ENCODE assay signal across 8 cellular contexts in the genomic region with DNA sequence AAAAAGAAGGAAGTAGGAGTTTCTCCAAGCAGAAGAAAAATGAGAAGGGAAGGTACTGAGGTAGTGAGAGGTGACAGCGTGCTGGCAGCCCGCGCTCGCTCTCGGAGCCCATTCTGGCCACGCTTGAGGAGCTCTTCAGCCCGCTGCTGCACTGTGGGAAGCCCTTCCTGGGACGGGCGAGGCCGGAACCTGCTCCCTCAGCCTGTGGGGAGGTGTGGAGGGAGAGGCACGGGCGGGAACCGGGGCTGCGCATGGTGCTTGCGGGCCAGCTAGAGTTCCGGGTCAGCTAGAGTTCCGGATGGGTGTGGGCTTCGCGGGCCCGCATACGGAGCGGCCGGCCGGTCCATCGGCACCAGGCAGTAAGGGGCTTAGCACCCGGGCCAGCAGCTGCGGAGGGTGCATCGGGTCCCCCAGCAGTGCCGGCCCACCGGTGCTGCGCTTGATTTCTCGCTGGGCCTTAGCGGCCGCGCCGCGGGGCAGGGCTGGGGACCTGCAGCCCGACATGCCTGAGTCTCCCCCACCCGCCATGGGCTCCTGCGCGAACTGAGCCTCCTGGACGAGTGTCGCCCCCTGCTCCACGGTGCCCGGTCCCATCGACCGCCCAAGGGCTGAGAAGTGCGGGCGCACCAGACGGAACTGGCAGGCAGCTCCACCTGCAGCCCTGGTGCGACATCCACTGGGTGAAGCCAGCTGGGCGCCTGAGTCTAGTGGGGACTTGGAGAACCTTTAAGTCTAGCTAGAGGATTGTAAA. TPM values are rescaled to one million over a fixed set of nuclear protein-coding genes. Genes with fewer than 3 reads are reported as not detected.
DNase-seq lines count a peak whose midpoint lies in the region; ATAC-seq and TF ChIP-seq lines count a peak whose summit lies in the region.

No MANE protein-coding gene starts in this region.

- TF ChIP-seq CTCF in activated B cell treated with CpG ODN at 0.5 μM for 24 hours (IDR thresholded peaks at IDR 0.05) (no peak), heart left ventricle (IDR thresholded peaks at IDR 0.05) (no peak)

- peaks cover 0 to 12% (median 2%) of the 10 kb centered on the region in 12 donors for H3K4me1 ChIP-seq in heart left ventricle

- CTCF ChIA-PET in activated B cell treated with CpG ODN at 0.5 μM for 24 hours (lab: Charles Lee) = interaction anchor here (2.5 kb wide), 1 partner anchor 19 kb away, joined by 21 read pairs; no protein-coding TSS in a partner anchor

- intact Hi-C loops in activated B cell treated with CpG ODN at 0.5 μM for 24 hours (cut with micrococcal nuclease) = no loop called here
- intact Hi-C loops in heart left ventricle (cut with DNase I) = loop anchor here in 1 of 10 donors (10.0 kb wide), 1 partner anchor 287 kb away; no protein-coding TSS in a partner anchor

- H3K9me3 ChIP-seq in heart left ventricle = no peaks in the 10 kb centered on the region

- H3K4me3 ChIP-seq in heart left ventricle = peak overlapping the region in 11 of 12 donors; percentile 19 to 56 (median 35)

- TF ChIP-seq POLR2A in heart left ventricle (IDR thresholded peaks at IDR 0.05) = no peak

- peaks cover 0 to 54% (median 31%) of the 10 kb centered on the region in 9 donors for H3K27me3 ChIP-seq in heart left ventricle

- H3K27me3 Mint-ChIP-seq in activated B cell treated with CpG ODN at 0.5 μM for 24 hours = peaks cover 23% of the 10 kb centered on the region
- peaks cover 98% of the 10 kb centered on the region for H3K27me3 Mint-ChIP-seq in stimulated activated naive CD8-positive, alpha-beta T cell treated with anti-CD3 and anti-CD28 coated beads, Interleukin-15, amount 100 ng/mL, for 72 hours

- no peaks in the 10 kb centered on the region for H3K36me3 ChIP-seq in heart left ventricle

- 17 to 24% (median 21%) methylated on average over 23 to 52 of the region's 52 CpGs for WGBS in heart left ventricle, 4 donors

- H3K27ac Mint-ChIP-seq in activated B cell treated with CpG ODN at 0.5 μM for 24 hours = no peak overlapping the region
- H3K27ac Mint-ChIP-seq in stimulated activated naive CD8-positive, alpha-beta T cell treated with anti-CD3 and anti-CD28 coated beads, Interleukin-15, amount 100 ng/mL, for 72 hours = no peak overlapping the region

- peak overlapping the region; percentile 78 for H3K4me3 Mint-ChIP-seq in activated B cell treated with CpG ODN at 0.5 μM for 24 hours
- peak overlapping the region; percentile 55 to 85 for H3K4me3 Mint-ChIP-seq in stimulated activated naive CD8-positive, alpha-beta T cell treated with anti-CD3 and anti-CD28 coated beads, Interleukin-15, amount 100 ng/mL, for 72 hours

- POLR2A ChIA-PET in activated B cell treated with CpG ODN at 0.5 μM for 24 hours (lab: Charles Lee) = interaction anchor here (1.0 kb wide), 1 partner anchor 248 kb away, joined by 3 read pairs; the partner anchor contains the start of gene TAF1B

- ATAC-seq in GM21447 (IDR thresholded peaks at IDR 0.05; ENCODE audit: unreplicated experiment) (peak; percentile 40), activated B cell treated with CpG ODN at 0.5 μM for 24 hours (ENCODE audit: low read depth) (peak; percentile 56), heart left ventricle (peak in 3 of 4 donors; percentile 54 to 67 (median 67)), GM19455 (IDR thresholded peaks at IDR 0.05; ENCODE audit: unreplicated experiment) (no peak)
- peak; percentile 63 for ATAC-seq in stimulated activated naive CD8-positive, alpha-beta T cell treated with anti-CD3 and anti-CD28 coated beads, Interleukin-15, amount 100 ng/mL, for 72 hours

- no peak overlapping the region for H3K27ac ChIP-seq in heart left ventricle

- DNase-seq in activated B cell treated with CpG ODN at 0.5 μM for 24 hours = no peak
- peak in 2 of 5 donors; percentile 40 to 67 for DNase-seq in heart left ventricle
- DNase-seq in stimulated activated naive CD8-positive, alpha-beta T cell treated with anti-CD3 and anti-CD28 coated beads, Interleukin-15, amount 100 ng/mL, for 72 hours = peak; percentile 24 to 37
- DNase-seq in middle frontal gyrus (ENCODE audit: extremely low spot score, low spot score) = no peak
- no peak for DNase-seq in DMS153 treated with DMSO at 0.1 percent for 48 hours (lab: John Stamatoyannopoulos, UW; ENCODE audit: unreplicated experiment)
- no peak for DNase-seq in amygdala (lab: John Stamatoyannopoulos, UW)

- no peaks in the 10 kb centered on the region for H3K9me3 Mint-ChIP-seq in activated B cell treated with CpG ODN at 0.5 μM for 24 hours
- no peaks in the 10 kb centered on the region for H3K9me3 Mint-ChIP-seq in stimulated activated naive CD8-positive, alpha-beta T cell treated with anti-CD3 and anti-CD28 coated beads, Interleukin-15, amount 100 ng/mL, for 72 hours

- peaks cover 8% of the 10 kb centered on the region for H3K4me1 Mint-ChIP-seq in activated B cell treated with CpG ODN at 0.5 μM for 24 hours
- H3K4me1 Mint-ChIP-seq in stimulated activated naive CD8-positive, alpha-beta T cell treated with anti-CD3 and anti-CD28 coated beads, Interleukin-15, amount 100 ng/mL, for 72 hours = peaks cover 13% of the 10 kb centered on the region

- H3K36me3 Mint-ChIP-seq in activated B cell treated with CpG ODN at 0.5 μM for 24 hours (ENCODE audit: low read depth) = no peaks in the 10 kb centered on the region

RNA-seq across cellular contexts. Expression of gene CYS1, which starts 11.1 kb away (rescaled TPM):
- total RNA-seq in activated B cell treated with CpG ODN at 0.5 μM for 24 hours = 0.42 and 0.44 TPM in 2 replicates
- 1 to 10 TPM; 1.3 to 9.1 (median 2.6) TPM for total RNA-seq in heart left ventricle
- polyA plus RNA-seq in heart left ventricle = 1 to 10 TPM in 1 of 2 donors, under 1 TPM in 1; 0.42 to 1.3 TPM

RNA-seq across cellular contexts. Expression of gene RRM2, which starts 31.2 kb away (rescaled TPM):
- total RNA-seq in activated B cell treated with CpG ODN at 0.5 μM for 24 hours (8.6 and 9.3 TPM in 2 replicates), heart left ventricle (10 to 100 TPM in 1 of 9 donors, 1 to 10 TPM in 4, under 1 TPM in 3, not detected in 1; 0.09 to 32.6 (median 1.3) TPM)
- polyA plus RNA-seq in heart left ventricle = under 1 TPM; 0.08 to 0.44 TPM

RNA-seq across cellular contexts. Expression of gene KLF11, which starts 48.0 kb away (rescaled TPM):
- total RNA-seq in activated B cell treated with CpG ODN at 0.5 μM for 24 hours = 8.2 and 10.2 TPM in 2 replicates
- 10 to 100 TPM; 11.8 to 43.8 (median 21.4) TPM for total RNA-seq in heart left ventricle
- polyA plus RNA-seq in heart left ventricle = 1 to 10 TPM; 5.4 to 8.0 TPM

Comparison
In these comparisons a context has a peak if more than half of its experiments do, and no peak if none do; other contexts are left out.
1. DNase-seq: peak in stimulated activated naive CD8-positive, alpha-beta T cell treated with anti-CD3 and anti-CD28 coated beads, Interleukin-15, amount 100 ng/mL, for 72 hours (2 of 2); none in activated B cell treated with CpG ODN at 0.5 μM for 24 hours (single experiment), middle frontal gyrus (single experiment), DMS153 treated with DMSO at 0.1 percent for 48 hours (single experiment) and amygdala (0 of 56).